Comparison of ENCODE assay signal across 8 cellular contexts in the genomic region with DNA sequence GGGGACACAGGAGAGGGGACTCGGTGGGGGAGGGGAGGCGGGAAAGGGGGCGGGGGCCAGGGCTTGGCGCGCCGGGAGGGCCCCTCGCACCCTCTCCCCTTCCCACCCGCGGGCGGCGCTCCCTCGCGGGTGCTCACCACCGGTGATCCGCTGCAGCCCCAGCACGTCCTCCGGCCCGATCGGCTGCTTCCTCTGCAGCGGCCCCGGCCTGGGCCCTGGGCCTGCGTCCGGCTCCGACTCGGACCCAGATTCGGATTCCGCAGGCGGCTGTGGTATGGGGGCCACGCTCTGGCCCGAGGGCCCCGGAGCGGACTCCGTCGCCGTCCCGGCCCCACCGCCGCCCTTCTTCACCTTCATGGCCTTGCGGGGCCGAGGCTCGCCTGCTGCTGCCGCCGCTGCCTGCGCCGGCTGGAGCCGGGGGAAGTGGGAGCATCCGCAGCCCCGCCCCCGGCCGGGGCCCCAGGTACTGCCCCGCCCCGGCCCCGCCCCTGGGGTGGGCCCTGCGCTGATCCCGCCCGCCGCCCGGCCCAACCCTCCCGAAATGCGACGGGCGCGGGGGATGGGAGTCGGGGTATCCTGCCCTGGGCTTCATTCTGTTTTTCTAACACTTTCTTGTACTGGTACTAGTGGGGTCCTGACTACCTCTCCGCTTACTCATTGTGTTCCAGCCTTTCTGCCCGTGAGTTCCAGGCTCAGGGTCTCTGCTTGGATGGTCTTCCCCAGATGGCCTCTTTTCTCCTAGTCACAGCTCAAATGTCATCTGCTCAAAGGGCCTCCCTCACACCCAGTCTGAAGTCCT. TPM values are rescaled to one million over a fixed set of nuclear protein-coding genes. Genes with fewer than 3 reads are reported as not detected.
DNase-seq lines count a peak whose midpoint lies in the region; FAIRE-seq and TF ChIP-seq lines count a peak whose summit lies in the region.

UNC119 (minus strand) TSS at position 424 of the 799 bp plus-strand sequence; CDS start at position 357, 67 bp downstream.

- 1 to 3% (median 2%) methylated on average over 47 to 66 of the region's 66 CpGs for WGBS in small intestine, 3 donors

- TF ChIP-seq CTCF in HFF-Myc (IDR thresholded peaks at IDR 0.05; ENCODE audit: low read depth, low read length, missing control alignments) (no peak), VCaP (conservative IDR thresholded peaks at IDR 0.05) (no peak)

- no peaks in the 10 kb centered on the region for H3K27me3 ChIP-seq in small intestine (ENCODE audit: control insufficient read depth in 2 of 2, insufficient read depth in 2 of 2, low read length in 2 of 2)

- H3K27ac ChIP-seq in VCaP (peak within 1 kb of the TSS; percentile 81), small intestine (ENCODE audit: low read depth in 1 of 2, low read length in 1 of 2) (peak within 1 kb of the TSS in 1 of 2 donors; percentile 60)

- FAIRE-seq in small intestine (lab: Jason Lieb, UNC): no peak

- no peaks in the 10 kb centered on the region for H3K4me1 ChIP-seq in small intestine (ENCODE audit: control insufficient read depth in 2 of 2, insufficient read depth in 1 of 2, low read depth in 1 of 2, low read length in 1 of 2)

- in situ Hi-C loops in T47D (cut with HindIII; ENCODE audit: low pct_unique_long_range_greater_than_20kb, low sequenced_read_pairs): no loop called here

- H3K9me3 ChIP-seq in small intestine (ENCODE audit: control insufficient read depth, low read depth): no peaks in the 10 kb centered on the region

- DNase-seq in GDM1 (lab: John Stamatoyannopoulos, UW) (peak; percentile 58), HFF-Myc (ENCODE audit: extremely low read depth, low read depth) (no peak), NCI-H1694 treated with DMSO at 0.1 percent for 48 hours (lab: John Stamatoyannopoulos, UW) (peak; percentile 50), T47D (ENCODE audit: low read depth in 1 of 2, low spot score in 1 of 2) (peak; percentile 83 to 91), iPS-NIHi7 (ENCODE audit: extremely low spot score) (peak; percentile 98), small intestine (peak; percentile 82)
- DNase-seq in NK-92 treated with Interleukin-12 subunit alpha and Interleukin-12 subunit beta, amount 100 ng/mL, for 24 hours (lab: John Stamatoyannopoulos, UW): no peak

- peaks cover 0 to 11% of the 10 kb centered on the region in 2 donors for H3K36me3 ChIP-seq in small intestine (ENCODE audit: control insufficient read depth in 2 of 2, insufficient read depth in 2 of 2, low read length in 2 of 2)

- H3K4me3 ChIP-seq in HFF-Myc (replicated peaks; ENCODE audit: low read depth, low read length): peak within 1 kb of the TSS; percentile 63
- peak within 1 kb of the TSS; percentile 63 to 77 for H3K4me3 ChIP-seq in small intestine (ENCODE audit: low read depth in 1 of 2, low read length in 2 of 2)

RNA-seq across cellular contexts. Expression of gene UNC119, which starts in this region (rescaled TPM):
- 10 to 100 TPM; 14.6 to 40.9 (median 18.9) TPM for polyA plus RNA-seq in small intestine

Comparison
In these comparisons a context has a peak if more than half of its experiments do, and no peak if none do; other contexts are left out.
1. DNase-seq: peak in GDM1 (single experiment), NCI-H1694 treated with DMSO at 0.1 percent for 48 hours (single experiment), T47D (2 of 2), iPS-NIHi7 (single experiment) and small intestine (single experiment); none in HFF-Myc (single experiment) and NK-92 treated with Interleukin-12 subunit alpha and Interleukin-12 subunit beta, amount 100 ng/mL, for 24 hours (single experiment).